In the genomic region with DNA sequence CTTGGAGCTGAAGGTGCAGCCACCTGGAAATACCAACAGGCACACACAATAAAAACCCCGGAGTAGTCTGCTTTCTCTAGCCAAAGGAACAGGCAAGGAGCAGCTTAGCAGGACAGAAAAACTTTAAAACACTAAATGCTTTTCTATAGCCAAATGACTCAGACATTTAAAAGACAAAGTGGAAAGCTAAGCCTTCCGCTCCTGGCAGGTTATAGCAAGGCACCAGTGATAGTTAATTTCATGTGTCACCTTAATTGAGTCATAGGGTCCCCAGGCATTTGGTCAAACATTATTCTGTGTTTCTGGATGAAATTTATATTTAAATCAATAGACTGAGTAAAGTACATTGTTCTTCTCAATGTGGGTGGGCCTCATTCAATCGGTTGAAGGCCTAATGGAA, we compare ENCODE assay signal across 16 cellular contexts.
A peak's percentile ranks its signal among the peaks of the same experiment; 100 is the strongest.
DNase-seq lines count a peak whose midpoint lies in the region; ATAC-seq and TF ChIP-seq lines count a peak whose summit lies in the region.
"Had no signal": no experiment of that assay in that cellular context is flagged by ENCODE, and none has a peak within 500 bp of the region (broad histone marks: within the 10 kb centered on the region; RNA-seq: fewer than 3 reads in every experiment).

No MANE protein-coding gene starts in this region.

- H4K20me1 ChIP-seq in SK-N-SH (ENCODE audit: insufficient read depth): no peaks in the 10 kb centered on the region
- H4K20me1 ChIP-seq: BLaER1 had no signal

- ATAC-seq in esophagus mucosa: peak; percentile 75
- ATAC-seq in GM18498 (IDR thresholded peaks at IDR 0.05; ENCODE audit: unreplicated experiment): no peak
- ATAC-seq: HCT116, K562 had no signal

- 29% methylated on average over 3 of the region's 3 CpGs for WGBS in SK-N-SH (ENCODE audit: low lambda C conversion rate)

- H3K27ac ChIP-seq in ACC112 (ENCODE audit: low read depth, low read length): 0 out of 2 replicates have a peak overlapping the region, but pooled peaks have one; percentile 8
- H3K27ac ChIP-seq in HUES48 (ENCODE audit: low read depth, low read length): peak overlapping the region; percentile 42
- no peak overlapping the region for H3K27ac ChIP-seq in SK-N-SH (ENCODE audit: low read depth in 2 of 2, low read length in 1 of 2)
- H3K27ac ChIP-seq: 22Rv1, BLaER1 had no signal

- H3K4me1 ChIP-seq in ACC112 (ENCODE audit: control insufficient read depth, insufficient read depth, low read length, unreplicated experiment) (peaks cover 9% of the 10 kb centered on the region), HUES48 (ENCODE audit: control insufficient read depth, insufficient read depth, low read length) (no peaks in the 10 kb centered on the region), adipocyte (ENCODE audit: control insufficient read depth, insufficient read depth, low read length) (peaks cover 11% of the 10 kb centered on the region), SK-N-SH (ENCODE audit: control insufficient read depth in 1 of 2, insufficient read depth in 2 of 2, low read depth in 1 of 2, low read length in 1 of 2) (no peaks in the 10 kb centered on the region)
- H3K4me1 ChIP-seq: BLaER1 had no signal

- TF ChIP-seq EP300 in SK-N-SH (IDR thresholded peaks at IDR 0.05; ENCODE audit: borderline replicate concordance in 1 of 2, low read depth in 1 of 2, low read length in 1 of 2): no peak

- H3K27me3 ChIP-seq in ACC112 (ENCODE audit: insufficient read depth, low read length) (no peaks in the 10 kb centered on the region), HUES48 (ENCODE audit: control insufficient read depth, insufficient read depth, low read length) (no peaks in the 10 kb centered on the region), adipocyte (replicated peaks; ENCODE audit: control insufficient read depth, insufficient read depth, low read length) (no peaks in the 10 kb centered on the region), SK-N-SH (ENCODE audit: insufficient read depth) (no peaks in the 10 kb centered on the region)
- H3K27me3 ChIP-seq: BLaER1 had no signal

- H3K4me3 ChIP-seq in ACC112 (ENCODE audit: low read depth, low read length) (no peak overlapping the region), HUES48 (ENCODE audit: low read depth, low read length) (no peak overlapping the region), adipocyte (ENCODE audit: low read length) (no peak overlapping the region), SK-N-SH (ENCODE audit: low read depth in 2 of 2, low read length in 1 of 2) (no peak overlapping the region)
- H3K4me3 ChIP-seq: BLaER1, K562 had no signal

- DNase-seq in adipocyte (ENCODE audit: low read depth) (peak; percentile 5), head of caudate nucleus (no peak), SK-N-SH (no peak)
- DNase-seq in effector CD8-positive, alpha-beta T cell (lab: John Stamatoyannopoulos, UW): no peak
- DNase-seq: AML-193; Calu3; CD8-positive, alpha-beta memory T cell; DMS 273 treated with DMSO at 0.1 percent for 48 hours had no signal

- POLR2A ChIA-PET in SK-N-SH (lab: Yijun Ruan, JAX): no interaction called here

- H2AFZ ChIP-seq in ACC112 (ENCODE audit: low read length, unreplicated experiment) (no peak overlapping the region), SK-N-SH (ENCODE audit: low read depth) (no peak overlapping the region)

- H3K79me2 ChIP-seq in ACC112 (ENCODE audit: control insufficient read depth, insufficient read depth, low read length, unreplicated experiment): no peaks in the 10 kb centered on the region
- H3K79me2 ChIP-seq in SK-N-SH (ENCODE audit: insufficient read depth): no peaks in the 10 kb centered on the region

- H3K36me3 ChIP-seq in ACC112 (ENCODE audit: insufficient read depth, low read length) (no peaks in the 10 kb centered on the region), HUES48 (ENCODE audit: control insufficient read depth, insufficient read depth, low read length) (no peaks in the 10 kb centered on the region), adipocyte (ENCODE audit: control insufficient read depth, insufficient read depth, low read length, severe bottlenecking) (no peaks in the 10 kb centered on the region), SK-N-SH (replicated peaks in 1 of 2; ENCODE audit: control insufficient read depth in 1 of 2, insufficient read depth in 2 of 2, low read length in 1 of 2) (no peaks in the 10 kb centered on the region)
- H3K36me3 ChIP-seq: BLaER1 had no signal

- no peak for TF ChIP-seq RAD21 in SK-N-SH (IDR thresholded peaks at IDR 0.05; ENCODE audit: low read length)

- H3K4me2 ChIP-seq in SK-N-SH: no peak overlapping the region
- H3K4me2 ChIP-seq: BLaER1 had no signal

- intact Hi-C loops in head of caudate nucleus (cut with DNase I): no loop called here

- H3K9me3 ChIP-seq in HUES48 (ENCODE audit: control insufficient read depth, insufficient read depth, low read length) (no peaks in the 10 kb centered on the region; the same call in 1 of the 2 replicates), adipocyte (ENCODE audit: control insufficient read depth, low read length) (no peaks in the 10 kb centered on the region), SK-N-SH (no peaks in the 10 kb centered on the region)
- H3K9me3 ChIP-seq: BLaER1 had no signal

- H3K9me2 ChIP-seq in SK-N-SH: no peaks in the 10 kb centered on the region; the same call in 1 of the 2 replicates

- TF ChIP-seq CTCF in SK-N-SH (IDR thresholded peaks at IDR 0.05): no peak

- H3F3A ChIP-seq in SK-N-SH (replicated peaks; ENCODE audit: insufficient read depth): no peaks in the 10 kb centered on the region

- H3K9ac ChIP-seq in HUES48 (ENCODE audit: low read depth, low read length): no peak overlapping the region
- H3K9ac ChIP-seq in adipocyte (ENCODE audit: low read length): no peak overlapping the region
- no peak overlapping the region for H3K9ac ChIP-seq in SK-N-SH
- H3K9ac ChIP-seq: BLaER1 had no signal

- CTCF ChIA-PET in SK-N-SH (lab: Yijun Ruan, JAX): no interaction called here

TF ChIP-seq in SK-N-SH, 30 proteins besides CTCF, POLR2A, EP300 and RAD21:
- no peak for TF ChIP-seq MEF2A (IDR thresholded peaks at IDR 0.05; ENCODE audit: borderline replicate concordance, low read depth)

Comparison
In these comparisons a context has a peak if more than half of its experiments do, and no peak if none do; other contexts are left out.
1. H3K27ac ChIP-seq: peak in ACC112 (single experiment) and HUES48 (single experiment); none in SK-N-SH (0 of 2).